In genomic region chr9:20658677-20659473, GRCh38 we compare ENCODE assay signal across 8 cellular contexts. TPM values are rescaled to one million over a fixed set of nuclear protein-coding genes. Genes with fewer than 3 reads are reported as not detected.
DNase-seq lines count a peak whose midpoint lies in the region; ATAC-seq, FAIRE-seq and TF ChIP-seq lines count a peak whose summit lies in the region.

No MANE protein-coding gene starts in this region.

- DNase-seq in GM18507 (ENCODE audit: extremely low spot score, insufficient read length, low read depth): no peak
- no peak for DNase-seq in Peyer's patch
- DNase-seq in OCI-M1 (lab: John Stamatoyannopoulos, UW): no peak
- no peak for DNase-seq in HuH-7 (ENCODE audit: low spot score)

- FAIRE-seq in GM18507 (lab: Jason Lieb, UNC): peak; percentile 41

- H2AFZ ChIP-seq in parathyroid adenoma: peak overlapping the region; percentile 81

- H3K9ac ChIP-seq in parathyroid adenoma: peak overlapping the region; percentile 57

- H3K4me1 ChIP-seq in Peyer's patch (peaks cover 0 to 4% (median 0%) of the 10 kb centered on the region in 4 donors), parathyroid adenoma (no peaks in the 10 kb centered on the region)

- H3K27ac ChIP-seq in Peyer's patch: peak overlapping the region in 2 of 4 donors; percentile 10 to 49
- peak overlapping the region; percentile 82 for H3K27ac ChIP-seq in parathyroid adenoma

- H3K27me3 ChIP-seq in Peyer's patch (no peaks in the 10 kb centered on the region), parathyroid adenoma (ENCODE audit: control insufficient read depth, insufficient read depth, low read length) (no peaks in the 10 kb centered on the region)

- peak; percentile 52 for ATAC-seq in esophagus mucosa
- no peak for ATAC-seq in HG02610 (IDR thresholded peaks at IDR 0.05; ENCODE audit: unreplicated experiment)
- ATAC-seq in HG03565 (IDR thresholded peaks at IDR 0.05; ENCODE audit: unreplicated experiment): no peak

- no peaks in the 10 kb centered on the region for H3K36me3 ChIP-seq in Peyer's patch
- H3K36me3 ChIP-seq in parathyroid adenoma (ENCODE audit: control insufficient read depth, insufficient read depth, low read length): no peaks in the 10 kb centered on the region

- H3K4me3 ChIP-seq in Peyer's patch (peak overlapping the region; percentile 39 to 61 (median 52)), parathyroid adenoma (ENCODE audit: low read depth, low read length) (peak overlapping the region; percentile 63)

- H3K4me2 ChIP-seq in parathyroid adenoma (ENCODE audit: low read length): peak overlapping the region; percentile 75

- no peak for TF ChIP-seq POLR2A in Peyer's patch (IDR thresholded peaks at IDR 0.05)

- no peak for TF ChIP-seq CTCF in Peyer's patch (IDR thresholded peaks at IDR 0.05)
- no peak for TF ChIP-seq CTCF in parathyroid adenoma (IDR thresholded peaks at IDR 0.05)

- peaks cover 2% of the 10 kb centered on the region for H3K79me2 ChIP-seq in parathyroid adenoma

- H3K9me3 ChIP-seq in Peyer's patch (no peaks in the 10 kb centered on the region), parathyroid adenoma (ENCODE audit: control insufficient read depth, low read length) (no peaks in the 10 kb centered on the region)

RNA-seq across cellular contexts. Expression of gene FOCAD, which starts 25.2 kb away (rescaled TPM):
- total RNA-seq in Peyer's patch: 10 to 100 TPM; 19.4 to 42.1 (median 28.7) TPM
- 17.1 TPM for total RNA-seq in esophagus mucosa

RNA-seq across cellular contexts. Expression of gene MLLT3, which starts 36.6 kb away (rescaled TPM):
- total RNA-seq in Peyer's patch: 10 to 100 TPM; 15.1 to 30.5 (median 18.4) TPM
- 7.9 TPM for total RNA-seq in esophagus mucosa
